In the genomic region with DNA sequence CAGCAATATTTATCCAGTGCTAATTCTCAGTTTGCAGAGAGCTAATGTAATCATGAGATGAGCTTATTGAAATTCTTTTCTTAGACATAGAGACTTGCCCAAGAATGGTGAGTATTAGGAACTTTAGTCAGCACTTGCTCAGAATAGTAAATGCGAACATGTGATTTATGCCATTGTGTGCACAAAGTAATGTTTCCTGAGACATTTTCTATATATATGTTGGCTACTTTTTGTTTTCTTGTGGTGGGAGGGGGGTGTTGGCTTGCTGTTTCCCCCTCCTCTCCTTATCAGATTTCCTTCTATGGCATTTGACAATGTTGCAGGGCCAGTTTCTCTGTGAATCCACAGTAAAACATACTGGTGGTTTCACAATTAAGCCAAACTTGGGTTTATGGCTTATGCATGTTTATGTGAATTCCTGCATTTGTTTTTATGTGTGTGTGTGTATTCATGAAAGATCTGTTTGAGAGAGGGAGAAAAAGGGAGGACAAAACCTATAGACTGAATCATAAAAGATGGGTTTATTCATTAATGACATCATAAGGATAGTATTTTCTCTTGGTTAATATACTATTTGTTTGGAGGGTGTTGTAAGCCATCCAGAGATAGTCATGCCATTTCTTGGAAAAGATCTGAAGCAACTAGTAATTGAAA, we compare ENCODE assay signal across 9 cellular contexts. TPM values are rescaled to one million over a fixed set of nuclear protein-coding genes. Genes with fewer than 3 reads are reported as not detected.
DNase-seq lines count a peak whose midpoint lies in the region; ATAC-seq and TF ChIP-seq lines count a peak whose summit lies in the region.
"Had no signal": no experiment of that assay in that cellular context is flagged by ENCODE, and none has a peak within 500 bp of the region (broad histone marks: within the 10 kb centered on the region; RNA-seq: fewer than 3 reads in every experiment).

No MANE protein-coding gene starts in this region.

- H3K4me1 Mint-ChIP-seq in brain: peaks cover 57% of the 10 kb centered on the region

- H3K4me3 Mint-ChIP-seq in brain: peak overlapping the region in 4 of 5 experiments; percentile 23 to 76 (median 45)

- DNase-seq in AG09309 (ENCODE audit: low read depth) (peak; percentile 20), NCI-H2227 treated with DMSO at 0.1 percent for 48 hours (lab: John Stamatoyannopoulos, UW) (no peak)
- no peak for DNase-seq in effector CD8-positive, alpha-beta T cell (lab: John Stamatoyannopoulos, UW)
- no peak for DNase-seq in activated effector memory CD4-positive, alpha-beta T cell treated with anti-CD3 and anti-CD28 coated beads, Interleukin-2, amount 50 U/mL, for 16 hours
- DNase-seq in stimulated activated CD4-positive, alpha-beta T cell treated with anti-CD3 and anti-CD28 coated beads, Interleukin-2, amount 100 ng/mL, for 24 hours: no peak
- DNase-seq: MV-4-11 had no signal

- no peak overlapping the region for H3K4me3 ChIP-seq in AG09309 (ENCODE audit: control insufficient read depth, low read depth, low read length)
- H3K4me3 ChIP-seq in muscle layer of duodenum (ENCODE audit: low read depth in 1 of 2, low read length in 2 of 2): no peak overlapping the region

- H3K9me3 Mint-ChIP-seq in brain: peaks cover 5 to 13% (median 7%) of the 10 kb centered on the region in 5 experiments

- no peaks in the 10 kb centered on the region for H3K27me3 ChIP-seq in muscle layer of duodenum (ENCODE audit: low read depth, low read length)

- H3K27ac ChIP-seq in muscle layer of duodenum (ENCODE audit: low read length): peak overlapping the region; percentile 85

- no peaks in the 10 kb centered on the region for H3K9me3 ChIP-seq in muscle layer of duodenum (ENCODE audit: control insufficient read depth in 1 of 2, low read length in 2 of 2)

- ATAC-seq in HG02798 (IDR thresholded peaks at IDR 0.05; ENCODE audit: poor library complexity, unreplicated experiment): peak; percentile 39

- peaks cover 3% of the 10 kb centered on the region for H3K27me3 Mint-ChIP-seq in brain

- peaks cover 33% of the 10 kb centered on the region for H3K36me3 Mint-ChIP-seq in brain

- no peaks in the 10 kb centered on the region for H3K36me3 ChIP-seq in muscle layer of duodenum (ENCODE audit: control insufficient read depth in 1 of 2, insufficient read depth in 2 of 2, low read length in 2 of 2)

- peak overlapping the region in 4 of 5 experiments; percentile 61 to 97 (median 81) for H3K27ac Mint-ChIP-seq in brain

- H3K4me1 ChIP-seq in muscle layer of duodenum (ENCODE audit: control insufficient read depth in 1 of 2, insufficient read depth in 2 of 2, low read length in 2 of 2): peaks cover 4 to 19% of the 10 kb centered on the region in 2 donors

- TF ChIP-seq CTCF in AG09309 (IDR thresholded peaks at IDR 0.05; ENCODE audit: control insufficient read depth, insufficient read depth, low read depth, low read length, missing control alignments): no peak
- TF ChIP-seq CTCF in brain (conservative IDR thresholded peaks at IDR 0.05): no peak

RNA-seq across cellular contexts. Expression of a gene that starts 36.3 kb away (rescaled TPM):
- polyA plus RNA-seq in brain (ENCODE audit: insufficient read depth, low read depth, low replicate concordance): 2.5 TPM
